Comparison of ENCODE assay signal across 1 cellular context in the genomic region with DNA sequence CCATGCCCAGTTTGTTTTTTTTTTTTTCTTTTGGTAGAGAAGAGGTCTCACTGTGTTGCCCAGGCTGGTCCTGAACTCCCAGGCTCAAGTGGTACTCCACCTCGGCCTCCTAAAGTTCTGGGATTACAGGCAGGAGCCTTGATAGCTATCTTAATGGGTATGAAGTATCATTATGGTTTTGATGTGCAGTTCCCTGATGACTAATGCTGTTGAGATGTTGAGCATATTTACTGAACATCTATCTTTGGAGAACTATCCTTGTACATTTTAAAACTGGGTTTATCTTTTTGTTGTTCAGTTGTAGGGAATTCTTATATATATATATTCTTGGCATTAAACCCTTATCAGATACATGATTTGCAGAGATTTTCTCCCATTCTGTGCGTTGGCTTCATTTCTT.
TF ChIP-seq lines count a peak whose summit lies in the region.

No MANE protein-coding gene starts in this region.

TF ChIP-seq in IMR-90, 13 proteins besides CTCF, POLR2A, EP300 and RAD21:
- TF ChIP-seq RFX5 (IDR thresholded peaks at IDR 0.05; ENCODE audit: low read depth, low read length) = no peak
- TF ChIP-seq, protein P1, sequence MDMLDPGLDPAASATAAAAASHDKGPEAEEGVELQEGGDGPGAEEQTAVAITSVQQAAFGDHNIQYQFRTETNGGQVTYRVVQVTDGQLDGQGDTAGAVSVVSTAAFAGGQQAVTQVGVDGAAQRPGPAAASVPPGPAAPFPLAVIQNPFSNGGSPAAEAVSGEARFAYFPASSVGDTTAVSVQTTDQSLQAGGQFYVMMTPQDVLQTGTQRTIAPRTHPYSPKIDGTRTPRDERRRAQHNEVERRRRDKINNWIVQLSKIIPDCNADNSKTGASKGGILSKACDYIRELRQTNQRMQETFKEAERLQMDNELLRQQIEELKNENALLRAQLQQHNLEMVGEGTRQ (IDR thresholded peaks at IDR 0.05; ENCODE audit: low read depth, low read length) = no peak
- no peak for TF ChIP-seq BHLHE40 (IDR thresholded peaks at IDR 0.05; ENCODE audit: low read depth, low read length)
- TF ChIP-seq SMC3 (IDR thresholded peaks at IDR 0.05; ENCODE audit: low read depth, low read length) = no peak
- no peak for TF ChIP-seq NFE2L2 (IDR thresholded peaks at IDR 0.05; ENCODE audit: low read depth, low read length)
- TF ChIP-seq CHD1 (IDR thresholded peaks at IDR 0.05; ENCODE audit: low read depth, low read length) = no peak
- TF ChIP-seq RCOR1 (IDR thresholded peaks at IDR 0.05; ENCODE audit: insufficient replicate concordance, low read length) = no peak
- TF ChIP-seq CEBPB (IDR thresholded peaks at IDR 0.05; ENCODE audit: low read depth, low read length) = no peak
- TF ChIP-seq MAZ (IDR thresholded peaks at IDR 0.05; ENCODE audit: borderline replicate concordance, low read depth, low read length) = no peak
- TF ChIP-seq MXI1 (IDR thresholded peaks at IDR 0.05; ENCODE audit: borderline replicate concordance, low read depth, low read length) = no peak
- TF ChIP-seq, protein P2, sequence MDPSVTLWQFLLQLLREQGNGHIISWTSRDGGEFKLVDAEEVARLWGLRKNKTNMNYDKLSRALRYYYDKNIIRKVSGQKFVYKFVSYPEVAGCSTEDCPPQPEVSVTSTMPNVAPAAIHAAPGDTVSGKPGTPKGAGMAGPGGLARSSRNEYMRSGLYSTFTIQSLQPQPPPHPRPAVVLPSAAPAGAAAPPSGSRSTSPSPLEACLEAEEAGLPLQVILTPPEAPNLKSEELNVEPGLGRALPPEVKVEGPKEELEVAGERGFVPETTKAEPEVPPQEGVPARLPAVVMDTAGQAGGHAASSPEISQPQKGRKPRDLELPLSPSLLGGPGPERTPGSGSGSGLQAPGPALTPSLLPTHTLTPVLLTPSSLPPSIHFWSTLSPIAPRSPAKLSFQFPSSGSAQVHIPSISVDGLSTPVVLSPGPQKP (IDR thresholded peaks at IDR 0.05; ENCODE audit: borderline replicate concordance, low read depth, low read length) = no peak
- TF ChIP-seq FOS (IDR thresholded peaks at IDR 0.05; ENCODE audit: low read depth, low read length) = no peak
- no peak for TF ChIP-seq MAFK (IDR thresholded peaks at IDR 0.05; ENCODE audit: low read depth, low read length)
